Comparison of ENCODE assay signal across 7 cellular contexts in the genomic region with DNA sequence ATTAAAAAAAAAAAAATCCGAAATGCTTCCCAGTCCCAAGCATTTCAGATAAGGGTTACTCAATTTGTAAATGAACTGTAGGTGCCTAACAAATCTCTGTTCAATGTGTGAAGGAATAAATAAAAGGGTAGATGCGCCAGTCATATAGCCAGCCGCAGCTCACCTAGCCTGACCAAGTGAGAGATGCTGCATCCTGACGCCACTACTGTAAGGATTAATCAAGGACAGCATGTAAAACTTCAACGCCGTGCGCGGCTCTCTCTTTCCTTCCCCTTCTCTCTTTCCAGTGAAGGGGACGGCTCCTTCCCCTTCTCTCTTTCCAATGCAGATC. TPM values are rescaled to one million over a fixed set of nuclear protein-coding genes. Genes with fewer than 3 reads are reported as not detected.
DNase-seq lines count a peak whose midpoint lies in the region; ATAC-seq and TF ChIP-seq lines count a peak whose summit lies in the region.

No MANE protein-coding gene starts in this region.

- H3K36me3 ChIP-seq in mucosa of descending colon (ENCODE audit: low read depth): no peaks in the 10 kb centered on the region

- intact Hi-C loops in mucosa of descending colon (cut with DNase I, micrococcal nuclease): no loop called here

- no peaks in the 10 kb centered on the region for H3K9me3 ChIP-seq in mucosa of descending colon

- H3K9me3 Mint-ChIP-seq in IgD-negative memory B cell: peaks cover 0 to 2% (median under 1%) of the 10 kb centered on the region in 3 donors

- DNase-seq in choroid plexus epithelial cell (ENCODE audit: low read depth): no peak
- DNase-seq in mucosa of descending colon: no peak
- no peak for DNase-seq in medulla oblongata (ENCODE audit: extremely low spot score)

- ATAC-seq in GM21381 (IDR thresholded peaks at IDR 0.05; ENCODE audit: unreplicated experiment) (peak; percentile 16), mucosa of descending colon (peak; percentile 64), HG02571 (IDR thresholded peaks at IDR 0.05; ENCODE audit: unreplicated experiment) (no peak), HG03469 (IDR thresholded peaks at IDR 0.05; ENCODE audit: unreplicated experiment) (no peak)

- peak overlapping the region; percentile 1 to 98 (median 77) for H3K27ac Mint-ChIP-seq in IgD-negative memory B cell

- peaks cover 3% of the 10 kb centered on the region for H3K4me1 ChIP-seq in mucosa of descending colon (ENCODE audit: low read depth)

- H3K4me3 Mint-ChIP-seq in IgD-negative memory B cell: peak overlapping the region; percentile 87 to 99 (median 96)

- TF ChIP-seq CTCF in choroid plexus epithelial cell (conservative IDR thresholded peaks at IDR 0.05; ENCODE audit: low read depth, low read length) (no peak), mucosa of descending colon (IDR thresholded peaks at IDR 0.05) (no peak)

- H3K36me3 Mint-ChIP-seq in IgD-negative memory B cell: peaks cover 4% of the 10 kb centered on the region

- H3K4me1 Mint-ChIP-seq in IgD-negative memory B cell: peaks cover 17 to 25% (median 23%) of the 10 kb centered on the region in 3 donors

- H3K27me3 Mint-ChIP-seq in IgD-negative memory B cell: peaks cover 2% of the 10 kb centered on the region

- H3K4me3 ChIP-seq in choroid plexus epithelial cell (ENCODE audit: low read depth, low read length): peak overlapping the region; percentile 85
- H3K4me3 ChIP-seq in mucosa of descending colon: peak overlapping the region; percentile 17

RNA-seq across cellular contexts. Expression of a gene that starts 0.4 kb away (rescaled TPM):
- polyA plus RNA-seq in IgD-negative memory B cell: 107 TPM
- 10 to 100 TPM; 16.7 to 63.1 (median 39.1) TPM for total RNA-seq in mucosa of descending colon

RNA-seq across cellular contexts. Expression of a gene that starts 56.1 kb away (rescaled TPM):
- 424 TPM for polyA plus RNA-seq in IgD-negative memory B cell
- 100 to 1,000 TPM; 357 to 488 (median 444) TPM for total RNA-seq in mucosa of descending colon

Comparison
In these comparisons a context has a peak if more than half of its experiments do, and no peak if none do; other contexts are left out.
1. ATAC-seq: peak in GM21381 (single experiment) and mucosa of descending colon (single experiment); none in HG02571 (single experiment) and HG03469 (single experiment).